ENCODE assay signal across 1 cellular context in genomic region chr17:78658281-78658785, GRCh38.
TF ChIP-seq lines count a peak whose summit lies in the region.

No MANE protein-coding gene starts in this region.

TF ChIP-seq in HepG2, 621 proteins besides CTCF, POLR2A, EP300 and RAD21 (continued from another document):
- TF ChIP-seq PRPF4 (IDR thresholded peaks at IDR 0.05; ENCODE audit: low read depth, low read length, poor library complexity, severe bottlenecking) (no peak), ISX (CRISPR knock-in tag; conservative IDR thresholded peaks at IDR 0.05) (no peak), AGO2 (optimal IDR thresholded peaks at IDR 0.05; ENCODE audit: low read depth, low read length) (no peak), JDP2 (CRISPR knock-in tag; IDR thresholded peaks at IDR 0.05; ENCODE audit: borderline replicate concordance) (no peak), ZNF646 (CRISPR knock-in tag; IDR thresholded peaks at IDR 0.05) (no peak), GTF3A (CRISPR knock-in tag; conservative IDR thresholded peaks at IDR 0.05) (no peak), HOXA5 (CRISPR knock-in tag; IDR thresholded peaks at IDR 0.05) (no peak), ZNF441 (CRISPR knock-in tag; IDR thresholded peaks at IDR 0.05; ENCODE audit: borderline replicate concordance) (no peak), AKAP8 (CRISPR knock-in tag; IDR thresholded peaks at IDR 0.05) (no peak), SNAI1 (CRISPR knock-in tag; IDR thresholded peaks at IDR 0.05; ENCODE audit: borderline replicate concordance) (no peak), ZNF274 (CRISPR knock-in tag; IDR thresholded peaks at IDR 0.05) (0 out of 2 replicates have a peak, but pooled peaks have one; percentile 42), DDIT3 (CRISPR knock-in tag; IDR thresholded peaks at IDR 0.05) (no peak), ZNF687 (CRISPR knock-in tag; IDR thresholded peaks at IDR 0.05) (peak; percentile 49), SRF (IDR thresholded peaks at IDR 0.05; ENCODE audit: low read depth, low read length) (no peak), ZNF878 (CRISPR knock-in tag; IDR thresholded peaks at IDR 0.05) (no peak)
